ENCODE assay signal across 28 cellular contexts in the genomic region with DNA sequence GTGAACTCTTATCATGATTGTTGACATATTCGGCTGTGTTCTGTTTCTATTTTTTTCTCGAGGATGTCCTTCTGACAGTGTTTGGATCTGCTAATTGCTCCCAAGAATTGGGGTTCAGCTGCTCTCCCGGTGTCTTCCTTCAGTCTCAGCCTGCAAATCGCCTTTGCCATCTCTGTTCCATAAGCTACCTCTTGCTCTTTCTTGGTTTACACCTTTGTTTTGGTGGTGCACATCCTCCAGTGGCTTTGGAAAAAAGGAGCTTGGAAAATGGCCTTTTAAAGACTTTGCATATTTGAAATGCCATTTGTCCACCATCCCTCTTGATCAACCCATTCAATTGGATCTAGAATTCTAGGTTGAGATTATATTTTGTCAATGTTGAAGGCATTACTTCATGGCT.
"Had no signal": no experiment of that assay in that cellular context is flagged by ENCODE, and none has a peak within 500 bp of the region (broad histone marks: within the 10 kb centered on the region; RNA-seq: fewer than 3 reads in every experiment).

No MANE protein-coding gene starts in this region.

- H3K27me3 ChIP-seq: neutrophil, ovary, right lobe of liver, testis, transverse colon, uterus had no signal

- H3K27ac ChIP-seq: neutrophil, ovary, parathyroid adenoma, psoas muscle, right lobe of liver, skin epidermis, suprapubic skin, testis, tibial artery, transverse colon, upper lobe of right lung, uterus had no signal

- H3K4me1 ChIP-seq: parathyroid adenoma, psoas muscle, right lobe of liver, suprapubic skin, tibial artery, transverse colon, upper lobe of right lung, uterus had no signal

- H3K36me3 ChIP-seq: neutrophil, ovary, right lobe of liver, suprapubic skin, tibial artery, transverse colon, upper lobe of right lung, uterus had no signal

- DNase-seq: naive B cell; naive thymus-derived CD8-positive, alpha-beta T cell; nephron progenitor cell; nucleus accumbens; right cardiac atrium; stimulated activated CD4-positive, alpha-beta T cell treated with anti-CD3 and anti-CD28 coated beads, Interleukin-15, amount 100 ng/mL, for 24 hours; stimulated activated CD4-positive, alpha-beta T cell treated with anti-CD3 and anti-CD28 coated beads, Interleukin-2, amount 100 ng/mL, for 24 hours; stimulated activated CD4-positive, alpha-beta T cell treated with anti-CD3 and anti-CD28 coated beads, Interleukin-2, amount 100 ng/mL, for 48 hours; stimulated activated CD4-positive, alpha-beta T cell treated with anti-CD3 and anti-CD28 coated beads, Interleukin-4, amount 100 ng/mL, for 24 hours; stimulated activated naive B cell treated with anti-CD40 and anti-IgM and Interleukin-4, amounts not matched to agents 10 μg/mL and 1 μg/mL and 100 μg/mL, for 72 hours; stimulated activated naive CD8-positive, alpha-beta T cell treated with anti-CD3 and anti-CD28 coated beads, Interleukin-15, amount 100 ng/mL, for 72 hours; stimulated activated naive CD8-positive, alpha-beta T cell treated with anti-CD3 and anti-CD28 coated beads, Interleukin-15, Interleukin-2, amounts not matched to agents 100 U/mL and 50 U/mL, for 24 hours; substantia nigra; testis; uterus had no signal

- H3K4me3 ChIP-seq: ovary, psoas muscle, right lobe of liver, skin epidermis, smooth muscle cell, suprapubic skin, testis, tibial artery, transverse colon, upper lobe of right lung, uterus had no signal

- H3K9me3 ChIP-seq: neutrophil, psoas muscle, right lobe of liver, suprapubic skin, testis, tibial artery, transverse colon, upper lobe of right lung, uterus had no signal

- ATAC-seq: naive thymus-derived CD8-positive, alpha-beta T cell; natural killer cell treated with Interleukin-12 subunit alpha and Interleukin-12 subunit beta and Interleukin-15 and Interleukin-18, amount 100 ng/mL, for 72 hours; psoas muscle; right cardiac atrium; right lobe of liver; stimulated activated effector memory CD8-positive, alpha-beta T cell treated with anti-CD3 and anti-CD28 coated beads, Interleukin-12 subunit alpha, Interleukin-12 subunit beta, amount 100 ng/mL, for 72 hours; stimulated activated naive B cell treated with anti-CD40 and anti-IgM and Interleukin-4, amounts not matched to agents 10 μg/mL and 1 μg/mL and 100 μg/mL, for 72 hours; stimulated activated naive CD8-positive, alpha-beta T cell treated with anti-CD3 and anti-CD28 coated beads, Interleukin-15, amount 100 ng/mL, for 72 hours; stimulated activated naive CD8-positive, alpha-beta T cell treated with anti-CD3 and anti-CD28 coated beads, Interleukin-15, Interleukin-2, amounts not matched to agents 100 U/mL and 50 U/mL, for 24 hours; upper lobe of right lung had no signal
